ENCODE assay signal across 10 cellular contexts in the genomic region with DNA sequence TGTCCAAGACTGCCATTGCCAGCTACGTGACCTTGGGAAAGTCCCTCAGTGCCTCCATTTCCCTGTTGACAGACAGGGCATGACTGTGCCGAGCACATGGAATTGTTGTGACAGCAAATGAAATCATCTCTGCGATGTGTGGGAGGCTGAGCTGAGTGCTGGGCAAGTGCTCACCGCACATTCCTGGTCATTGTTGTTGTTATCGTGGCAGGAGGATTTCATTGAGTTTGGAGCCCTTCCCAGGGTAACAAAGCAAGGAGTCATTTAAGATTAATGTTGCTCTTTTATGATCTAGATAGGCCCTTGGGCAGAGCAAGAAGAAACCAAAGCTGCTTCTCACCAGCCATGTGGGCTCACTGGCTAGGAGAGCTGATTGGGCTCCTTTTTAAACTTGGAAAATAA. TPM values are rescaled to one million over a fixed set of nuclear protein-coding genes. Genes with fewer than 3 reads are reported as not detected.
DNase-seq lines count a peak whose midpoint lies in the region; ATAC-seq and TF ChIP-seq lines count a peak whose summit lies in the region.
"Had no signal": no experiment of that assay in that cellular context is flagged by ENCODE, and none has a peak within 500 bp of the region (broad histone marks: within the 10 kb centered on the region; RNA-seq: fewer than 3 reads in every experiment).

No MANE protein-coding gene starts in this region.

- no peaks in the 10 kb centered on the region for H3K9me3 Mint-ChIP-seq in activated T-helper 1 cell treated with anti-CD3 and anti-CD28 coated beads, Interleukin-12 subunit alpha, Interleukin-12 subunit beta, Interleukin-2, Interleukin-4 antibody, amounts not matched to agents 30 ng/mL and 10 ng/mL and 1 ng/mL, durations not matched to agents 14 hours and 24 hours and 36 hours
- H3K9me3 Mint-ChIP-seq: activated naive CD8-positive, alpha-beta T cell treated with anti-CD3 and anti-CD28 coated beads, Interleukin-2, amount 10 ng/mL, durations not matched to agents 7 days and 5 days had no signal

- no peak overlapping the region for H3K4me3 Mint-ChIP-seq in activated T-helper 1 cell treated with anti-CD3 and anti-CD28 coated beads, Interleukin-12 subunit alpha, Interleukin-12 subunit beta, Interleukin-2, Interleukin-4 antibody, amounts not matched to agents 30 ng/mL and 10 ng/mL and 1 ng/mL, durations not matched to agents 14 hours and 24 hours and 36 hours
- H3K4me3 Mint-ChIP-seq: activated naive CD8-positive, alpha-beta T cell treated with anti-CD3 and anti-CD28 coated beads, Interleukin-2, amount 10 ng/mL, durations not matched to agents 7 days and 5 days had no signal

- no peaks in the 10 kb centered on the region for H3K36me3 Mint-ChIP-seq in activated T-helper 1 cell treated with anti-CD3 and anti-CD28 coated beads, Interleukin-12 subunit alpha, Interleukin-12 subunit beta, Interleukin-2, Interleukin-4 antibody, amounts not matched to agents 30 ng/mL and 10 ng/mL and 1 ng/mL, durations not matched to agents 14 hours and 24 hours and 36 hours (ENCODE audit: low read depth)
- H3K36me3 Mint-ChIP-seq: activated naive CD8-positive, alpha-beta T cell treated with anti-CD3 and anti-CD28 coated beads, Interleukin-2, amount 10 ng/mL, durations not matched to agents 7 days and 5 days had no signal

- no peaks in the 10 kb centered on the region for H3K27me3 ChIP-seq in foreskin keratinocyte

- intact Hi-C loops in activated T-helper 1 cell treated with anti-CD3 and anti-CD28 coated beads, Interleukin-12 subunit alpha, Interleukin-12 subunit beta, Interleukin-2, Interleukin-4 antibody, amounts not matched to agents 30 ng/mL and 10 ng/mL and 1 ng/mL, durations not matched to agents 14 hours and 24 hours and 36 hours (cut with micrococcal nuclease) = no loop called here
- intact Hi-C loops in sciatic nerve (cut with DNase I) = no loop called here
- intact Hi-C loops in head of caudate nucleus (cut with DNase I) = no loop called here

- DNase-seq in GM03348 (ENCODE audit: low spot score) (peak; percentile 91), foreskin keratinocyte (peak; percentile 87 to 94), sciatic nerve (ENCODE audit: low spot score) (no peak), head of caudate nucleus (no peak), DMS79 (lab: John Stamatoyannopoulos, UW) (no peak), AML-193 (lab: John Stamatoyannopoulos, UW) (no peak)
- no peak for DNase-seq in activated T-helper 1 cell treated with anti-CD3 and anti-CD28 coated beads, Interleukin-12 subunit alpha, Interleukin-12 subunit beta, Interleukin-2, Interleukin-4 antibody, amounts not matched to agents 30 ng/mL and 10 ng/mL and 1 ng/mL, durations not matched to agents 14 hours and 24 hours and 36 hours (ENCODE audit: low spot score)
- DNase-seq: activated naive CD8-positive, alpha-beta T cell treated with anti-CD3 and anti-CD28 coated beads, Interleukin-2, amount 10 ng/mL, durations not matched to agents 7 days and 5 days; DMS53 had no signal

- peaks cover 6% of the 10 kb centered on the region for H3K27me3 Mint-ChIP-seq in activated T-helper 1 cell treated with anti-CD3 and anti-CD28 coated beads, Interleukin-12 subunit alpha, Interleukin-12 subunit beta, Interleukin-2, Interleukin-4 antibody, amounts not matched to agents 30 ng/mL and 10 ng/mL and 1 ng/mL, durations not matched to agents 14 hours and 24 hours and 36 hours (ENCODE audit: insufficient read depth)

- TF ChIP-seq CTCF in foreskin keratinocyte (conservative IDR thresholded peaks at IDR 0.05) = no peak

- no peaks in the 10 kb centered on the region for H3K4me1 Mint-ChIP-seq in activated T-helper 1 cell treated with anti-CD3 and anti-CD28 coated beads, Interleukin-12 subunit alpha, Interleukin-12 subunit beta, Interleukin-2, Interleukin-4 antibody, amounts not matched to agents 30 ng/mL and 10 ng/mL and 1 ng/mL, durations not matched to agents 14 hours and 24 hours and 36 hours (ENCODE audit: low read depth)

- H3K27ac Mint-ChIP-seq in activated T-helper 1 cell treated with anti-CD3 and anti-CD28 coated beads, Interleukin-12 subunit alpha, Interleukin-12 subunit beta, Interleukin-2, Interleukin-4 antibody, amounts not matched to agents 30 ng/mL and 10 ng/mL and 1 ng/mL, durations not matched to agents 14 hours and 24 hours and 36 hours = peak overlapping the region; percentile 51
- H3K27ac Mint-ChIP-seq: activated naive CD8-positive, alpha-beta T cell treated with anti-CD3 and anti-CD28 coated beads, Interleukin-2, amount 10 ng/mL, durations not matched to agents 7 days and 5 days had no signal

- ATAC-seq in foreskin keratinocyte (peak; percentile 93), sciatic nerve (peak; percentile 89), GM18909 (IDR thresholded peaks at IDR 0.05; ENCODE audit: poor library complexity, unreplicated experiment) (no peak)

- peak overlapping the region; percentile 34 for H3K27ac ChIP-seq in foreskin keratinocyte

- peaks cover 4% of the 10 kb centered on the region for H3K4me1 ChIP-seq in foreskin keratinocyte

RNA-seq across cellular contexts. Expression of a gene that starts 39.6 kb away (rescaled TPM):
- 38.3 and 38.5 TPM in 2 replicates for total RNA-seq in activated T-helper 1 cell treated with anti-CD3 and anti-CD28 coated beads, Interleukin-12 subunit alpha, Interleukin-12 subunit beta, Interleukin-2, Interleukin-4 antibody, amounts not matched to agents 30 ng/mL and 10 ng/mL and 1 ng/mL, durations not matched to agents 14 hours and 24 hours and 36 hours
- total RNA-seq in foreskin keratinocyte (11.7 and 11.9 TPM in 2 replicates), sciatic nerve (81.2 TPM)
- polyA plus RNA-seq in foreskin keratinocyte = 3.5 and 3.9 TPM in 2 replicates

Comparison
In these comparisons a context has a peak if more than half of its experiments do, and no peak if none do; other contexts are left out.
1. DNase-seq: peak in GM03348 (single experiment) and foreskin keratinocyte (2 of 2); none in activated T-helper 1 cell treated with anti-CD3 and anti-CD28 coated beads, Interleukin-12 subunit alpha, Interleukin-12 subunit beta, Interleukin-2, Interleukin-4 antibody, amounts not matched to agents 30 ng/mL and 10 ng/mL and 1 ng/mL, durations not matched to agents 14 hours and 24 hours and 36 hours (single experiment), sciatic nerve (single experiment), head of caudate nucleus (0 of 42), DMS79 (single experiment) and AML-193 (0 of 2).